16 cellular contexts compared by ENCODE assay signal in the genomic region with DNA sequence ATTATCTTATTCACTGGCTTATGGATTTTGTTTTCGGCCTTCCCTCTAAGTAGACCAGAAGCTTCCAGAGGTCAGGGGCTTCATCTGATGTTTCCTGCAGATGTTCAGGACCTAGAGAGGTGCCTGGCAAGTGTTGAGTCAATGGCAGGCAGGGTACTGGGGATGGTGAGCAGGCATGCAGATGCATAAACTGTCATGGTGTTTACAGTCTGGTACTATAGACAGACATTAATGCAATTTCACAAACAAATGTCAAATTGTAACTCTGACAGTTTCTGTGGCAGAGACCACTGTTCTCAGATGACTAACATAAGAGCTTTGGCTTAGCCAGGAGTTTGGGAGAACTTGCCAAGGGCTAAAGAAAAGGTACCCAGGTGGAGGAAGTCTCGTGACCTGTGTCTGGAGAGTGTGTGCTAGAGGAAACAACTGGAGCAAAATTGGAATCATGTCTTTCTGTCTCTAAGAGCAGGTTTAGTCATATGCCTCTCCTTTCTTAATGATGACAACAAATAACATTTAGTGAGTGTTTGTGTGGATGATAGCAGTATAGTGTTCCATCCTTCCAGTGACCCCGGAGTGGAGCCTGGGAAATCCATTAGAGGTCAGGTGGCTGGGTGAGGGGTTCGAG. TPM values are rescaled to one million over a fixed set of nuclear protein-coding genes. Genes with fewer than 3 reads are reported as not detected.
A peak's percentile ranks its signal among the peaks of the same experiment; 100 is the strongest.
DNase-seq lines count a peak whose midpoint lies in the region; ATAC-seq and TF ChIP-seq lines count a peak whose summit lies in the region.
"Had no signal": no experiment of that assay in that cellular context is flagged by ENCODE, and none has a peak within 500 bp of the region (broad histone marks: within the 10 kb centered on the region; RNA-seq: fewer than 3 reads in every experiment).

No MANE protein-coding gene starts in this region.

- no peaks in the 10 kb centered on the region for H3K9me3 Mint-ChIP-seq in activated T-cell treated with anti-CD3 and anti-CD28 coated beads, Interleukin-2, amount 50 U/mL, for 72 hours
- peaks cover 0 to 6% (median 0%) of the 10 kb centered on the region in 7 donors for H3K9me3 Mint-ChIP-seq in naive B cell
- H3K9me3 Mint-ChIP-seq: activated T-helper 1 cell treated with anti-CD3 and anti-CD28 coated beads, Interleukin-12 subunit alpha, Interleukin-12 subunit beta, Interleukin-2, Interleukin-4 antibody, amounts not matched to agents 30 ng/mL and 10 ng/mL and 1 ng/mL, durations not matched to agents 14 hours and 24 hours and 36 hours had no signal

- in situ Hi-C loops in transverse colon (cut with MboI; ENCODE audit: low pct_ligation_motif_present in 1 of 4, low pct_unique_long_range_greater_than_20kb in 1 of 4, low sequenced_read_pairs in 3 of 4), result no loop called here

- H3K27ac ChIP-seq in coronary artery (peak overlapping the region; percentile 26 to 88), transverse colon (peak overlapping the region; percentile 65 to 84 (median 75))
- H3K27ac ChIP-seq: ovary had no signal

- intact Hi-C loops in transverse colon (cut with DNase I; ENCODE audit: low total_unique reads), result no loop called here

- no peak overlapping the region for H3K4me3 ChIP-seq in coronary artery
- no peak overlapping the region for H3K4me3 ChIP-seq in transverse colon
- H3K4me3 ChIP-seq: HAP-1, ovary had no signal

- peaks cover 0 to 4% of the 10 kb centered on the region in 2 donors for H3K36me3 Mint-ChIP-seq in activated T-cell treated with anti-CD3 and anti-CD28 coated beads, Interleukin-2, amount 50 U/mL, for 72 hours (ENCODE audit: insufficient read depth in 2 of 2)
- peaks cover 10 to 17% of the 10 kb centered on the region in 2 donors for H3K36me3 Mint-ChIP-seq in naive B cell

- H3K36me3 ChIP-seq in transverse colon, result no peaks in the 10 kb centered on the region
- H3K36me3 ChIP-seq: ovary had no signal

- DNase-seq in activated T-cell treated with anti-CD3 and anti-CD28 coated beads, Interleukin-2, amount 50 U/mL, for 72 hours, result no peak
- DNase-seq in activated T-cell treated with anti-CD3 and anti-CD28 coated beads for 4 hours (no peak), coronary artery (ENCODE audit: low spot score) (no peak), naive B cell (no peak), transverse colon (no peak), NCI-H345 (lab: John Stamatoyannopoulos, UW) (no peak), iPS-NIHi11 (ENCODE audit: low spot score) (no peak)
- no peak for DNase-seq in stimulated activated naive CD4-positive, alpha-beta T cell treated with Interleukin-2 at 50 U/mL for 16 hours (lab: John Stamatoyannopoulos, UW)
- DNase-seq: central memory CD4-positive, alpha-beta T cell; DMS 273 treated with DMSO at 0.1 percent for 48 hours; NCI-H1105 treated with DMSO at 0.1 percent for 48 hours; NCI-H774; ovary; stimulated activated CD4-positive, alpha-beta T cell treated with anti-CD3 and anti-CD28 coated beads, Interleukin-4, amount 100 ng/mL, for 1 hour had no signal

- peak; percentile 19 to 54 for ATAC-seq in activated T-cell treated with anti-CD3 and anti-CD28 coated beads, Interleukin-2, amount 50 U/mL, for 72 hours (replicated peaks in 1 of 2)
- no peak for ATAC-seq in naive B cell (ENCODE audit: low read depth in 2 of 2)

- no peaks in the 10 kb centered on the region for H3K9me3 ChIP-seq in transverse colon
- H3K9me3 ChIP-seq: HAP-1, ovary had no signal

- TF ChIP-seq EP300 in transverse colon (IDR thresholded peaks at IDR 0.05; ENCODE audit: low read depth), result no peak

- WGBS in transverse colon (ENCODE audit: low coverage in 1 of 2), 2 donors, result 92 to 100% methylated on average over 1 to 4 of the region's 4 CpGs

- TF ChIP-seq CTCF in coronary artery (IDR thresholded peaks at IDR 0.05) (no peak), transverse colon (IDR thresholded peaks at IDR 0.05) (no peak)

- H3K27me3 ChIP-seq in transverse colon, result no peaks in the 10 kb centered on the region
- H3K27me3 ChIP-seq: ovary had no signal

- H3K4me3 Mint-ChIP-seq in activated T-cell treated with anti-CD3 and anti-CD28 coated beads, Interleukin-2, amount 50 U/mL, for 72 hours, result no peak overlapping the region
- H3K4me3 Mint-ChIP-seq in naive B cell, result peak overlapping the region in 4 of 8 donors; percentile 7 to 45 (median 15)
- H3K4me3 Mint-ChIP-seq: activated T-helper 1 cell treated with anti-CD3 and anti-CD28 coated beads, Interleukin-12 subunit alpha, Interleukin-12 subunit beta, Interleukin-2, Interleukin-4 antibody, amounts not matched to agents 30 ng/mL and 10 ng/mL and 1 ng/mL, durations not matched to agents 14 hours and 24 hours and 36 hours had no signal

- H3K4me1 Mint-ChIP-seq in activated T-cell treated with anti-CD3 and anti-CD28 coated beads, Interleukin-2, amount 50 U/mL, for 72 hours (ENCODE audit: low read depth), result peaks cover 15% of the 10 kb centered on the region
- H3K4me1 Mint-ChIP-seq in naive B cell, result peaks cover 67 to 96% (median 89%) of the 10 kb centered on the region in 3 donors

- no peaks in the 10 kb centered on the region for H3K27me3 Mint-ChIP-seq in activated T-cell treated with anti-CD3 and anti-CD28 coated beads, Interleukin-2, amount 50 U/mL, for 72 hours (ENCODE audit: low read depth)
- H3K27me3 Mint-ChIP-seq in naive B cell, result no peaks in the 10 kb centered on the region

- no peak overlapping the region for H3K27ac Mint-ChIP-seq in activated T-cell treated with anti-CD3 and anti-CD28 coated beads, Interleukin-2, amount 50 U/mL, for 72 hours
- peak overlapping the region; percentile 3 to 96 (median 78) for H3K27ac Mint-ChIP-seq in naive B cell
- H3K27ac Mint-ChIP-seq: activated T-helper 1 cell treated with anti-CD3 and anti-CD28 coated beads, Interleukin-12 subunit alpha, Interleukin-12 subunit beta, Interleukin-2, Interleukin-4 antibody, amounts not matched to agents 30 ng/mL and 10 ng/mL and 1 ng/mL, durations not matched to agents 14 hours and 24 hours and 36 hours had no signal

- H3K4me1 ChIP-seq in transverse colon, result peaks cover 32 to 56% (median 38%) of the 10 kb centered on the region in 4 donors

- no peak for TF ChIP-seq POLR2A in transverse colon (IDR thresholded peaks at IDR 0.05)

RNA-seq across cellular contexts. Expression of a gene that starts 53.7 kb away (rescaled TPM):
- total RNA-seq in activated T-cell treated with anti-CD3 and anti-CD28 coated beads, Interleukin-2, amount 50 U/mL, for 72 hours, result 10 to 100 TPM; 17.8 to 19.6 TPM
- polyA plus RNA-seq in naive B cell (ENCODE audit: low read depth in 6 of 6), result 10 to 100 TPM; 20.5 to 54.1 (median 28.4) TPM
- total RNA-seq in transverse colon, result 100 to 1,000 TPM in 3 of 4 donors, 10 to 100 TPM in 1; 91.7 to 247 (median 115) TPM

Comparison
In these comparisons a context has a peak if more than half of its experiments do, and no peak if none do; other contexts are left out.
1. ATAC-seq: peak in activated T-cell treated with anti-CD3 and anti-CD28 coated beads, Interleukin-2, amount 50 U/mL, for 72 hours (2 of 2); none in naive B cell (0 of 2).
2. RNA of a gene that starts 53.7 kb away (total RNA-seq): 91.7 to 247 TPM in transverse colon; 17.8 to 19.6 TPM in activated T-cell treated with anti-CD3 and anti-CD28 coated beads, Interleukin-2, amount 50 U/mL, for 72 hours; every median in the first group is over 4 times any median in the second.